Comparison of ENCODE assay signal across 8 cellular contexts in the genomic region with DNA sequence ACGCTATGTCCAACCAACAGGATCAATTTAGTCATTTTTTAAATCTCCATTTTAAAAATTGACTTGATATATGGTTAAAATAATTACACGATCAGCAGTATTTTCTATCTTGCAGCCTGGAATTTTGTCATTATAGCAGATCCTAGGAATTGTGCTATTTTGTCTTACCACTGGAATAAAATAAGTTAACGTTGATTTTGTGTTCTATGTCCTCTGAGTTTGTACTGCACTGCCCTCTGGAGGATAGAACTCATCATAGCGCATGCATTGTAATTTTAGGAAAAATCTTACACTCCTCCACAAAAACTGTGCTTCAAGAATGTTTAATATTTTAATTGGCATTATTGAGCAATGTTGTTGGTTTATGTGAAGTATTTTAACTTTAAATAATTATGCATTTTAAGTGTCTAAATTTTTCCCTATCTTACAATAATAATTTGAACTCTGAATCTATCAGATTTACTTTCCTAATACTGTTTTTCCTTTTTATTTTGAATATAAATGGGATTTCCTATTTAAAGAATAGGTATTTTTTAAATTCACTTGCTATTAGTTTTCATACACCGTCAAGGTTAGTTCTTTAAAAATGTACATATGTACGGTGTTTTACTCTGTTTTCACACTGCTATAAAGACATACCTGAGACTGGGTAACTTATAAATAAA.
DNase-seq lines count a peak whose midpoint lies in the region; ATAC-seq and TF ChIP-seq lines count a peak whose summit lies in the region.

No MANE protein-coding gene starts in this region.

- POLR2A ChIA-PET in AG04450 (lab: Yijun Ruan, JAX) (no interaction called here), T-cell (lab: Charles Lee) (no interaction called here)

- no peak for ATAC-seq in T-cell (replicated peaks in 1 of 4)
- ATAC-seq in stimulated activated memory B cell treated with anti-CD40 and anti-IgM and Interleukin-4, amounts not matched to agents 10 μg/mL and 1 μg/mL and 100 μg/mL, for 72 hours = no peak

- in situ Hi-C loops in GM13977 (cut with MboI; ENCODE audit: low pct_unique_long_range_greater_than_20kb, low sequenced_read_pairs, unreplicated experiment) = no loop called here

- H4K20me1 ChIP-seq in Loucy (ENCODE audit: insufficient read depth, low read length, poor library complexity, severe bottlenecking) = no peaks in the 10 kb centered on the region

- peak; percentile 86 for TF ChIP-seq CTCF in AG04450 (IDR thresholded peaks at IDR 0.05; ENCODE audit: low read depth, low read length)
- TF ChIP-seq CTCF in GM13977 (IDR thresholded peaks at IDR 0.05; ENCODE audit: extremely low read depth, insufficient read depth, missing control alignments) = peak; percentile 65
- peak; percentile 93 for TF ChIP-seq CTCF in Loucy (conservative IDR thresholded peaks at IDR 0.05; ENCODE audit: low read length)
- peak; percentile 54; the same call in 1 of the 2 replicates for TF ChIP-seq CTCF in WI38 (IDR thresholded peaks at IDR 0.05; ENCODE audit: low read depth, low read length)

- no peaks in the 10 kb centered on the region for H3K9me3 Mint-ChIP-seq in T-cell
- H3K9me3 Mint-ChIP-seq in stimulated activated memory B cell treated with anti-CD40 and anti-IgM and Interleukin-4, amounts not matched to agents 10 μg/mL and 1 μg/mL and 100 μg/mL, for 72 hours = no peaks in the 10 kb centered on the region

- H3K4me1 Mint-ChIP-seq in T-cell = no peaks in the 10 kb centered on the region
- no peaks in the 10 kb centered on the region for H3K4me1 Mint-ChIP-seq in stimulated activated memory B cell treated with anti-CD40 and anti-IgM and Interleukin-4, amounts not matched to agents 10 μg/mL and 1 μg/mL and 100 μg/mL, for 72 hours

- H3K79me2 ChIP-seq in Loucy (ENCODE audit: insufficient read depth, low read length) = no peaks in the 10 kb centered on the region

- H3K9me3 ChIP-seq in AG04450 (ENCODE audit: control insufficient read depth, insufficient read depth, low read length) = no peaks in the 10 kb centered on the region
- no peaks in the 10 kb centered on the region for H3K9me3 ChIP-seq in Loucy (ENCODE audit: insufficient read depth, low read depth, low read length)

- no peaks in the 10 kb centered on the region for H3K27me3 ChIP-seq in AG04450 (ENCODE audit: control insufficient read depth, insufficient read depth, low read length)
- no peaks in the 10 kb centered on the region for H3K27me3 ChIP-seq in Loucy (ENCODE audit: insufficient read depth, low read length, poor library complexity, severe bottlenecking)

- H3K27ac Mint-ChIP-seq in T-cell = no peak overlapping the region
- no peak overlapping the region for H3K27ac Mint-ChIP-seq in stimulated activated memory B cell treated with anti-CD40 and anti-IgM and Interleukin-4, amounts not matched to agents 10 μg/mL and 1 μg/mL and 100 μg/mL, for 72 hours

- H3K36me3 ChIP-seq in Loucy (ENCODE audit: insufficient read depth, low read length) = no peaks in the 10 kb centered on the region

- H3K27me3 Mint-ChIP-seq in T-cell = no peaks in the 10 kb centered on the region
- H3K27me3 Mint-ChIP-seq in stimulated activated memory B cell treated with anti-CD40 and anti-IgM and Interleukin-4, amounts not matched to agents 10 μg/mL and 1 μg/mL and 100 μg/mL, for 72 hours = no peaks in the 10 kb centered on the region

- H3K36me3 Mint-ChIP-seq in T-cell = no peaks in the 10 kb centered on the region
- no peaks in the 10 kb centered on the region for H3K36me3 Mint-ChIP-seq in stimulated activated memory B cell treated with anti-CD40 and anti-IgM and Interleukin-4, amounts not matched to agents 10 μg/mL and 1 μg/mL and 100 μg/mL, for 72 hours

- CTCF ChIA-PET in AG04450 (lab: Charles Lee) = interaction anchor here (0.9 to 2.3 kb wide), 11 partner anchors 9 to 683 kb away, joined by 3 to 10 read pairs (median 4); no protein-coding TSS in a partner anchor
- CTCF ChIA-PET in T-cell (lab: Charles Lee) = no interaction called here

- no peaks in the 10 kb centered on the region for H3K9me2 ChIP-seq in Loucy (replicated peaks; ENCODE audit: low read depth, low read length)

- H3K4me3 ChIP-seq in AG04450 (ENCODE audit: low read depth, low read length) = no peak overlapping the region
- no peak overlapping the region for H3K4me3 ChIP-seq in Loucy (ENCODE audit: low read length, poor library complexity, severe bottlenecking)
- H3K4me3 ChIP-seq in WI38 (ENCODE audit: low read depth, low read length) = no peak overlapping the region

- no peak overlapping the region for H3K9ac ChIP-seq in Loucy (ENCODE audit: low read depth, low read length, poor library complexity, severe bottlenecking)

- peak; percentile 4 for DNase-seq in AG04450 (ENCODE audit: low read depth, low spot score)
- DNase-seq in GM13977 (ENCODE audit: low spot score) = peak; percentile 7
- peak; percentile 55 for DNase-seq in left kidney (ENCODE audit: low read depth, low spot score)
- DNase-seq in 8988T = no peak
- no peak for DNase-seq in T-cell

- no peaks in the 10 kb centered on the region for H3F3A ChIP-seq in Loucy (ENCODE audit: low read depth)

- no peak overlapping the region for H3K4me2 ChIP-seq in Loucy (ENCODE audit: low read depth, low read length, poor library complexity, severe bottlenecking)

- no peaks in the 10 kb centered on the region for H3K4me1 ChIP-seq in Loucy (ENCODE audit: insufficient read depth, low read length, poor library complexity, severe bottlenecking)

- H3K4me3 Mint-ChIP-seq in T-cell = no peak overlapping the region
- H3K4me3 Mint-ChIP-seq in stimulated activated memory B cell treated with anti-CD40 and anti-IgM and Interleukin-4, amounts not matched to agents 10 μg/mL and 1 μg/mL and 100 μg/mL, for 72 hours = no peak overlapping the region

- no peak overlapping the region for H3K27ac ChIP-seq in AG04450 (ENCODE audit: low read depth, low read length)

- H2AFZ ChIP-seq in Loucy (ENCODE audit: low read length) = no peak overlapping the region

Comparison
In these comparisons a context has a peak if more than half of its experiments do, and no peak if none do; other contexts are left out.
1. DNase-seq: peak in AG04450 (single experiment), GM13977 (single experiment) and left kidney (single experiment); none in 8988T (single experiment) and T-cell (0 of 34).
2. Peak in every context shown above with its lines, with median percentiles within 50 percentile points of each other: CTCF ChIP-seq.